In the genomic region with DNA sequence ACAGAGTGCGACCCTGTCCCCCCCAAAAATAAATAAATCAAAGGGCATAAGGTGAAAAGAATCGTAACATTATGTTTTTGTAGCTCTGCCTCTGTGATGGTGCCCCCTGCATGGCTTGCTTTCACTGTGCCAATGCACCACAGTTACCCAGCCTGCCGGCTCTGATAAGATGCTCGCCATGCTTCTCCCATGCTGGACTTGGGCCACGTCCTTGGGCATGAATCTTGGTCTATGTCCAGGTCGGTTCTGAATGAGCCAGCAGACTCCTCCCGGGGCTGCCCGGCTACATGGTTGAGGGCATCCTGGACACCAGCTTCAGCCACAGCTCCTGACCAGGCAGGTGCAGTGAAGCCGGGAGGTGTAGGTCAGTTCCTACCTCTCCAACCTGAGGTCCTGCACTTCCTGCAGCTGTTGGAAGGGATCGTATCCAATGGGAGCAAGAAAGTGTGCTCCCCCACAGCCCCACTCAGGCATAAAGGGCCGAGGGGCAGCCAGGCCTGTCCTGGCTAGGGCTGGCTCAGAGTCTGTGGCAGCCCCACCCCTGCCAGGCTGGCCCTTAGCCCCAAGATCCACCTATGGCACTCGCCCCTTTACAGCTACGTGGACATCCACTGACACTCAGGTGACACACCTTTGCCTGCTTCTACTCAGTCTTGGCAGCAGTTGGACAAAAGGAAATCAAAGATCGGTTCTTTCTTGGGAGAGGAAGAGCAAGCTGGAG, we compare ENCODE assay signal across 15 cellular contexts. TPM values are rescaled to one million over a fixed set of nuclear protein-coding genes. Genes with fewer than 3 reads are reported as not detected.
DNase-seq lines count a peak whose midpoint lies in the region; ATAC-seq and TF ChIP-seq lines count a peak whose summit lies in the region.
"Had no signal": no experiment of that assay in that cellular context is flagged by ENCODE, and none has a peak within 500 bp of the region (broad histone marks: within the 10 kb centered on the region; RNA-seq: fewer than 3 reads in every experiment).

No MANE protein-coding gene starts in this region.

- peak overlapping the region; percentile 4 to 37; a peak in 2 of 4 replicates for H4K8ac ChIP-seq in IMR-90 (ENCODE audit: low read depth in 2 of 2, low read length in 2 of 2)

- peak overlapping the region; percentile 2 for H2BK5ac ChIP-seq in IMR-90 (ENCODE audit: low read depth, low read length, poor library complexity, severe bottlenecking)

- dilution Hi-C loops in IMR-90 (cut with HindIII; ENCODE audit: low sequenced_read_pairs, unreplicated experiment) = no loop called here

- no peaks in the 10 kb centered on the region for H4K20me1 ChIP-seq in IMR-90 (ENCODE audit: insufficient read depth, low read length)

- no peak overlapping the region for H3K9ac ChIP-seq in IMR-90 (ENCODE audit: low read depth, low read length)
- H3K9ac ChIP-seq in stomach smooth muscle (ENCODE audit: low read length in 2 of 2) = peak overlapping the region in 1 of 2 donors; percentile 21

- peak overlapping the region; percentile 46; the same call in 1 of the 2 replicates for H2AK5ac ChIP-seq in IMR-90 (ENCODE audit: low read depth, low read length)

- no peak for ATAC-seq in IMR-90 (ENCODE audit: low read depth)

- no peak for TF ChIP-seq RAD21 in IMR-90 (IDR thresholded peaks at IDR 0.05; ENCODE audit: low read length)

- H3K27ac ChIP-seq in IMR-90 (ENCODE audit: insufficient read depth, low read length) (peak overlapping the region; percentile 80), coronary artery (peak overlapping the region; percentile 77 to 89), mesodermal cell (ENCODE audit: low read depth, low read length, severe bottlenecking) (peak overlapping the region; percentile 69), stomach smooth muscle (ENCODE audit: low read length) (peak overlapping the region; percentile 76)
- H3K27ac ChIP-seq: HL-60 had no signal

- 58% methylated on average over 8 of the region's 14 CpGs; no CpG with 5 or more reads in 1 of the 2 experiments for WGBS in IMR-90 (ENCODE audit: extremely low coverage in 2 of 2, insufficient read length in 1 of 2), 2 experiments
- 92% methylated on average over 12 of the region's 14 CpGs for WGBS in mesodermal cell (ENCODE audit: insufficient coverage in 2 of 2), 2 experiments

- CTCF ChIA-PET in IMR-90 (lab: Yijun Ruan, JAX) = interaction anchor here (1.0 kb wide), 1 partner anchor 28 kb away, joined by 3 read pairs; no protein-coding TSS in a partner anchor

- in situ Hi-C loops in IMR-90 (cut with MboI; ENCODE audit: low sequenced_read_pairs) = no loop called here

- H3K9me3 ChIP-seq in IMR-90 (ENCODE audit: control insufficient read depth, insufficient read depth, low read length) (no peaks in the 10 kb centered on the region), mesodermal cell (ENCODE audit: control insufficient read depth, low read length) (no peaks in the 10 kb centered on the region), stomach smooth muscle (ENCODE audit: control insufficient read depth in 2 of 2, low read length in 2 of 2) (no peaks in the 10 kb centered on the region)
- H3K9me3 ChIP-seq: Caco-2, HAP-1 had no signal

- peaks cover 33 to 84% of the 10 kb centered on the region in 2 experiments for H3K79me1 ChIP-seq in IMR-90 (ENCODE audit: low read depth in 1 of 2, low read length in 2 of 2)

- no peak for TF ChIP-seq POLR2A in IMR-90 (IDR thresholded peaks at IDR 0.05; ENCODE audit: low read depth, low read length)

- peak overlapping the region; percentile 77 for H3K4ac ChIP-seq in IMR-90 (ENCODE audit: low read depth, low read length)

- H2AK9ac ChIP-seq in IMR-90 (replicated peaks; ENCODE audit: low read depth, low read length, poor library complexity) = peak overlapping the region; percentile 97

- peak overlapping the region; percentile 4; the same call in 1 of the 2 replicates for H3K18ac ChIP-seq in IMR-90 (ENCODE audit: low read depth, low read length)

- H2BK15ac ChIP-seq in IMR-90 (ENCODE audit: low read depth, low read length) = peak overlapping the region; percentile 47; the same call in 1 of the 3 replicates

- H3K56ac ChIP-seq in IMR-90 (ENCODE audit: extremely low read depth, insufficient read depth, low read length) = no peak overlapping the region

- H4K5ac ChIP-seq in IMR-90 (ENCODE audit: low read depth, low read length) = peak overlapping the region; percentile 35; the same call in 1 of the 2 replicates

- H3K23ac ChIP-seq in IMR-90 (ENCODE audit: low read depth, low read length) = no peak overlapping the region

- H4K91ac ChIP-seq in IMR-90 (ENCODE audit: insufficient read depth, low read depth, low read length) = peak overlapping the region; percentile 40; the same call in 1 of the 2 replicates

- H3K4me3 ChIP-seq in IMR-90 (ENCODE audit: insufficient read depth, low read depth, low read length) (no peak overlapping the region), coronary artery (peak overlapping the region; percentile 38), mesodermal cell (ENCODE audit: extremely low read depth, insufficient read depth, low read length, poor library complexity, severe bottlenecking) (no peak overlapping the region), stomach smooth muscle (ENCODE audit: low read length in 2 of 2) (peak overlapping the region in 1 of 2 donors; percentile 15)
- H3K4me3 ChIP-seq: HAP-1 had no signal

- H2BK20ac ChIP-seq in IMR-90 (ENCODE audit: low read depth, low read length) = peak overlapping the region; percentile 8; the same call in 1 of the 2 replicates

- no peak for TF ChIP-seq CTCF in IMR-90 (conservative IDR thresholded peaks at IDR 0.05; ENCODE audit: low read depth, low read length)
- no peak for TF ChIP-seq CTCF in coronary artery (IDR thresholded peaks at IDR 0.05)

- H3K4me2 ChIP-seq in IMR-90 (ENCODE audit: low read depth, low read length) = 0 out of 2 replicates have a peak overlapping the region, but pooled peaks have one; percentile 11

- intact Hi-C loops in IMR-90 (cut with micrococcal nuclease) = no loop called here

- peaks cover 36% of the 10 kb centered on the region for H3K4me1 ChIP-seq in IMR-90 (ENCODE audit: control insufficient read depth, insufficient read depth, low read length)
- peaks cover 26% of the 10 kb centered on the region for H3K4me1 ChIP-seq in mesodermal cell (ENCODE audit: control insufficient read depth, insufficient read depth, low read length, poor library complexity, severe bottlenecking)
- H3K4me1 ChIP-seq in stomach smooth muscle (ENCODE audit: control insufficient read depth, insufficient read depth, low read length) = peaks cover 51% of the 10 kb centered on the region
- H3K4me1 ChIP-seq: Caco-2 had no signal

- 0 out of 2 replicates have a peak overlapping the region, but pooled peaks have one; percentile 56 for H3K14ac ChIP-seq in IMR-90 (replicated peaks; ENCODE audit: low read depth, low read length)

- H3K36me3 ChIP-seq in IMR-90 (ENCODE audit: control insufficient read depth, insufficient read depth, low read length) = no peaks in the 10 kb centered on the region
- H3K36me3 ChIP-seq in mesodermal cell (ENCODE audit: control insufficient read depth, insufficient read depth, low read length) = no peaks in the 10 kb centered on the region
- H3K36me3 ChIP-seq in stomach smooth muscle (ENCODE audit: control insufficient read depth in 2 of 2, insufficient read depth in 2 of 2, low read length in 2 of 2) = no peaks in the 10 kb centered on the region
- H3K36me3 ChIP-seq: HAP-1 had no signal

- peaks cover 28% of the 10 kb centered on the region for H3K9me1 ChIP-seq in IMR-90 (ENCODE audit: insufficient read depth, low read length)

- H3K27me3 ChIP-seq in IMR-90 (ENCODE audit: control insufficient read depth, insufficient read depth, low read length) = no peaks in the 10 kb centered on the region
- H3K27me3 ChIP-seq in stomach smooth muscle (ENCODE audit: control insufficient read depth in 1 of 2, insufficient read depth in 2 of 2, low read length in 2 of 2) = no peaks in the 10 kb centered on the region

- no TSS peak for BruUV-seq in IMR-90 (replicated peaks; lab: Mats Ljungman, UMichigan)

- DNase-seq in IMR-90 = no peak
- no peak for DNase-seq in coronary artery (ENCODE audit: low spot score)
- no peak for DNase-seq in NCI-H2081 treated with DMSO at 0.1 percent for 48 hours (lab: John Stamatoyannopoulos, UW)
- no peak for DNase-seq in NCI-H187 (lab: John Stamatoyannopoulos, UW)
- no peak for DNase-seq in T-helper 2 cell
- DNase-seq in NCI-H1930 (lab: John Stamatoyannopoulos, UW) = no peak
- DNase-seq: activated CD4-positive, alpha-beta T cell treated with anti-CD3 and anti-CD28 coated beads, Interleukin-2, amount 10 ng/mL, durations not matched to agents 7 days and 5 days; Caco-2; naive B cell; NCI-H146; RPMI8226 had no signal

- peak overlapping the region; percentile 85 for H2AFZ ChIP-seq in IMR-90 (replicated peaks; ENCODE audit: low read length, poor library complexity)

- H2BK120ac ChIP-seq in IMR-90 (ENCODE audit: low read depth, low read length) = peak overlapping the region; percentile 80

- POLR2A ChIA-PET in IMR-90 (lab: Charles Lee; ENCODE audit: unreplicated experiment) = interaction anchor here (1.0 kb wide), 1 partner anchor 11 kb away, joined by 4 read pairs; no protein-coding TSS in a partner anchor

TF ChIP-seq in IMR-90, 13 proteins besides CTCF, POLR2A, EP300 and RAD21:
- TF ChIP-seq MAFK (IDR thresholded peaks at IDR 0.05; ENCODE audit: low read depth, low read length) (no peak), CHD1 (IDR thresholded peaks at IDR 0.05; ENCODE audit: low read depth, low read length) (no peak), CEBPB (IDR thresholded peaks at IDR 0.05; ENCODE audit: low read depth, low read length) (no peak)
- TF ChIP-seq, protein P1, sequence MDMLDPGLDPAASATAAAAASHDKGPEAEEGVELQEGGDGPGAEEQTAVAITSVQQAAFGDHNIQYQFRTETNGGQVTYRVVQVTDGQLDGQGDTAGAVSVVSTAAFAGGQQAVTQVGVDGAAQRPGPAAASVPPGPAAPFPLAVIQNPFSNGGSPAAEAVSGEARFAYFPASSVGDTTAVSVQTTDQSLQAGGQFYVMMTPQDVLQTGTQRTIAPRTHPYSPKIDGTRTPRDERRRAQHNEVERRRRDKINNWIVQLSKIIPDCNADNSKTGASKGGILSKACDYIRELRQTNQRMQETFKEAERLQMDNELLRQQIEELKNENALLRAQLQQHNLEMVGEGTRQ (IDR thresholded peaks at IDR 0.05; ENCODE audit: low read depth, low read length) = no peak

RNA-seq across cellular contexts. Expression of gene CHST3, which starts 34.1 kb away (rescaled TPM):
- 9.0 and 10.6 TPM in 2 replicates for total RNA-seq in IMR-90 (2012; rRNA removed)
- polyA plus RNA-seq in IMR-90 (2012; rRNA removed) = 8.6 and 9.1 TPM in 2 replicates
- 5.5 and 6.1 TPM in 2 replicates for polyA plus RNA-seq in IMR-90 (2012; cell fraction: cytosol; rRNA removed)
- polyA plus RNA-seq in IMR-90 (2012; cell fraction: nucleus; rRNA removed; ENCODE audit: low replicate concordance) = 5.5 and 7.2 TPM in 2 replicates
- 13.5 TPM for polyA plus RNA-seq in mesodermal cell (2013, experiment 1 of 2)
- polyA plus RNA-seq in mesodermal cell (2013, experiment 2 of 2) = 11.0 TPM
